Comparison of ENCODE assay signal across 18 cellular contexts in the genomic region with DNA sequence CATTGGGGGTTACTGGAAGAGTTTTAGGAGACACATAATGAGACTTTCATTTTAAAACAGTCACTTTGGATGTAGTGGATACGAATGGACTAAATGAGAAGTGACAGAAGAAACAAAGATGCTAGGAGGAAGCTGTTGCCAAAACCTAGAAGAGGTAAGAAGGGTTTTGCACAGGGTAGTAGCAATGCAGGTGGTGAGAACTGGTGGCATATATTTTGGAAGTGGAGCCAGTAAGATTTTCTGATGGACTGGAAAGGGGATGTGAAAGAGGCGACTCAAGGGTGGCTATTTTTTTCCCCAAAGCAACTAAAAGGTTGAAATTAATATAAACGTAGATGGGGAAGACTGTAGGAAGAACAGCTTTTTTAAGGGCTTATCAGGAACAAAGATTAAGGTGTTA.
"Had no signal": no experiment of that assay in that cellular context is flagged by ENCODE, and none has a peak within 500 bp of the region (broad histone marks: within the 10 kb centered on the region; RNA-seq: fewer than 3 reads in every experiment).

No MANE protein-coding gene starts in this region.

- H3K36me3 ChIP-seq: neutrophil, right lobe of liver, suprapubic skin, thyroid gland had no signal

- H3K36me3 Mint-ChIP-seq: stimulated activated memory B cell treated with anti-CD40 and anti-IgM and Interleukin-4, amounts not matched to agents 10 μg/mL and 1 μg/mL and 100 μg/mL, for 72 hours; type B pancreatic cell had no signal

- H3K27ac Mint-ChIP-seq: dendritic cell treated with granulocyte-macrophage colony-stimulating factor and Interleukin-4, amounts not matched to agents 40 ng/mL and 50 ng/mL, for 4 days; effector memory CD8-positive, alpha-beta T cell; stimulated activated memory B cell treated with anti-CD40 and anti-IgM and Interleukin-4, amounts not matched to agents 10 μg/mL and 1 μg/mL and 100 μg/mL, for 72 hours; type B pancreatic cell had no signal

- H3K4me3 Mint-ChIP-seq: dendritic cell treated with granulocyte-macrophage colony-stimulating factor and Interleukin-4, amounts not matched to agents 40 ng/mL and 50 ng/mL, for 4 days; effector memory CD8-positive, alpha-beta T cell; naive thymus-derived CD8-positive, alpha-beta T cell; stimulated activated memory B cell treated with anti-CD40 and anti-IgM and Interleukin-4, amounts not matched to agents 10 μg/mL and 1 μg/mL and 100 μg/mL, for 72 hours; type B pancreatic cell had no signal

- H3K9me3 Mint-ChIP-seq: effector memory CD8-positive, alpha-beta T cell; naive thymus-derived CD8-positive, alpha-beta T cell; type B pancreatic cell had no signal

- H3K27me3 ChIP-seq: foreskin keratinocyte, heart left ventricle, neutrophil, right lobe of liver, suprapubic skin, thyroid gland had no signal

- DNase-seq: effector memory CD8-positive, alpha-beta T cell; foreskin keratinocyte; heart left ventricle; hypothalamus; mucosa of descending colon; naive thymus-derived CD8-positive, alpha-beta T cell; psoas muscle; retina; right lobe of liver; stimulated activated CD4-positive, alpha-beta T cell treated with anti-CD3 and anti-CD28 coated beads, Interleukin-4, amount 100 ng/mL, for 1 hour; stimulated activated CD8-positive, alpha-beta memory T cell treated with anti-CD3 and anti-CD28 coated beads, Interleukin-4, amount 100 ng/mL, for 48 hours; thyroid gland had no signal

- ATAC-seq: effector memory CD8-positive, alpha-beta T cell; foreskin keratinocyte; heart left ventricle; left lobe of liver; mucosa of descending colon; naive thymus-derived CD8-positive, alpha-beta T cell; psoas muscle; right lobe of liver; stimulated activated memory B cell treated with anti-CD40 and anti-IgM and Interleukin-4, amounts not matched to agents 10 μg/mL and 1 μg/mL and 100 μg/mL, for 72 hours had no signal

- H3K27ac ChIP-seq: foreskin keratinocyte, heart left ventricle, neutrophil, psoas muscle, right lobe of liver, suprapubic skin, thyroid gland had no signal

- H3K4me1 ChIP-seq: psoas muscle, right lobe of liver, thyroid gland had no signal

- H3K27me3 Mint-ChIP-seq: dendritic cell treated with granulocyte-macrophage colony-stimulating factor and Interleukin-4, amounts not matched to agents 40 ng/mL and 50 ng/mL, for 4 days; effector memory CD8-positive, alpha-beta T cell; naive thymus-derived CD8-positive, alpha-beta T cell; stimulated activated memory B cell treated with anti-CD40 and anti-IgM and Interleukin-4, amounts not matched to agents 10 μg/mL and 1 μg/mL and 100 μg/mL, for 72 hours; type B pancreatic cell had no signal

- H3K4me3 ChIP-seq: heart left ventricle, mucosa of descending colon, psoas muscle, right lobe of liver, suprapubic skin, thyroid gland had no signal

- H3K4me1 Mint-ChIP-seq: stimulated activated memory B cell treated with anti-CD40 and anti-IgM and Interleukin-4, amounts not matched to agents 10 μg/mL and 1 μg/mL and 100 μg/mL, for 72 hours had no signal

- H3K9me3 ChIP-seq: heart left ventricle, mucosa of descending colon, neutrophil, psoas muscle, right lobe of liver, suprapubic skin, thyroid gland had no signal
